ENCODE assay signal across 8 cellular contexts in the genomic region with DNA sequence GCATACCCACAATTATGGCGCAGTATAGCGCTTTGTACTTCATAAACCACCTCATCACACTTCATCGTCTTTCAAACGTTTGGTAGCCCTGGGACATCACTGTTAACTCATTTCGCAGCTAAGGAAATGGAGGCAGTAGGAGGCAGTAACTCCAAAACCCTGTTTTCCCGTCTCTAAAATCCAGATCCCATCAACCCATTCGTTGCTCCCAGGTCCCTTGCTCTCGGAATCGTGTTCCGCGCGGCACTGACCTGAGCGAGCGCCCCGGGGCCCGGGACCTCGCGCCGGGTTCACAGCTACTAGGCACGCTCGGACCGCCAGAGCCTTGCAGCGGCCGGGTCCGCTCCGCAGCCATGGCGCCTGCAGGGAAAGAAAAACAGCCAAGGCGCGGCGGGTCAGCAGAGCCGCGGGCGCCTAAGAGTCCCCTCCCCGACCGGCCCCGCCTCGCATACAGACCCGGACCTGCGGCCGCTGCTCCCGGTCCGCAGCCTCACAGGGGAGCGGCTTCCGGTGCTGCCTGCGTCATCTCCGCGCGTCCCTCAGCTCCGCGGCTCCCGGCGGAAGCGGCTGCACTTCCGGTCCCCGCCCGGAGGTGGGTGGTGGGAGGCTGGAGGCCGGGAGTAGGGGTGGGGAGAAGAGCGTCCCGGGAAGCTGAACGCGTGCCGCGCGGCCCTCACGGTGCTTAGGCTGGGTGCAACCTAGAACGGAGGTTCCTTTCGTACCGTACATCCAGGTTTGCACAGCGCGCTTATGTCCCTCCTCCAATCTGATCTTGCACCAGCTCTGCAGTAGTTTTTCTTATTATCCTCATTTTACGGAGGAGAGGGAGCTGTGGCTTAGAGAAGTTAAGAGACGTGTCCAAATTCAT. TPM values are rescaled to one million over a fixed set of nuclear protein-coding genes. Genes with fewer than 3 reads are reported as not detected.
DNase-seq lines count a peak whose midpoint lies in the region; ATAC-seq, FAIRE-seq and TF ChIP-seq lines count a peak whose summit lies in the region.

A gene with protein sequence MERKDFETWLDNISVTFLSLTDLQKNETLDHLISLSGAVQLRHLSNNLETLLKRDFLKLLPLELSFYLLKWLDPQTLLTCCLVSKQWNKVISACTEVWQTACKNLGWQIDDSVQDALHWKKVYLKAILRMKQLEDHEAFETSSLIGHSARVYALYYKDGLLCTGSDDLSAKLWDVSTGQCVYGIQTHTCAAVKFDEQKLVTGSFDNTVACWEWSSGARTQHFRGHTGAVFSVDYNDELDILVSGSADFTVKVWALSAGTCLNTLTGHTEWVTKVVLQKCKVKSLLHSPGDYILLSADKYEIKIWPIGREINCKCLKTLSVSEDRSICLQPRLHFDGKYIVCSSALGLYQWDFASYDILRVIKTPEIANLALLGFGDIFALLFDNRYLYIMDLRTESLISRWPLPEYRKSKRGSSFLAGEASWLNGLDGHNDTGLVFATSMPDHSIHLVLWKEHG (minus strand): TSS at position 519 of the 868 bp plus-strand sequence. CDS start 5,158 bp downstream, outside the sequence.

- H3K4me1 Mint-ChIP-seq in activated CD8-positive, alpha-beta memory T cell treated with anti-CD3 and anti-CD28 coated beads, Interleukin-2, amount 10 ng/mL, durations not matched to agents 7 days and 5 days = peaks cover 59% of the 10 kb centered on the region

- DNase-seq in CMK (ENCODE audit: low read depth) = peak; percentile 78
- peak; percentile 55 for DNase-seq in HS-5 (ENCODE audit: low read depth)
- peak; percentile 63 for DNase-seq in NOMO-1 treated with dmso at 0.1 percent for 144 hours (lab: John Stamatoyannopoulos, UW; ENCODE audit: unreplicated experiment)
- peak; percentile 93 for DNase-seq in activated CD8-positive, alpha-beta memory T cell treated with anti-CD3 and anti-CD28 coated beads, Interleukin-2, amount 10 ng/mL, durations not matched to agents 7 days and 5 days
- DNase-seq in H1 (ENCODE audit: low read depth in 1 of 2, low spot score in 2 of 2) = peak; percentile 78 to 91
- peak; percentile 93 for DNase-seq in mesenchymal stem cell
- DNase-seq in stimulated activated CD8-positive, alpha-beta memory T cell treated with anti-CD3 and anti-CD28 coated beads, Interleukin-12 subunit alpha, Interleukin-12 subunit beta, amount 100 ng/mL, for 24 hours (ENCODE audit: extremely low read depth) = peak; percentile 87

- H2BK12ac ChIP-seq in H1 (ENCODE audit: low read depth, low read length) (no peak within 1 kb of the TSS), mesenchymal stem cell (ENCODE audit: low read length in 2 of 2) (peak within 1 kb of the TSS in 1 of 2 experiments; percentile 57)

- H3K4me3 Mint-ChIP-seq in activated CD8-positive, alpha-beta memory T cell treated with anti-CD3 and anti-CD28 coated beads, Interleukin-2, amount 10 ng/mL, durations not matched to agents 7 days and 5 days = peak within 1 kb of the TSS; percentile 91

- H2BK5ac ChIP-seq in H1 (ENCODE audit: low read depth, low read length) (peak within 1 kb of the TSS; percentile 86), mesenchymal stem cell (ENCODE audit: low read depth, low read length, poor library complexity, severe bottlenecking) (peak within 1 kb of the TSS; percentile 39)

- CTCF ChIA-PET in activated CD8-positive, alpha-beta memory T cell treated with anti-CD3 and anti-CD28 coated beads, Interleukin-2, amount 10 ng/mL, durations not matched to agents 7 days and 5 days (lab: Charles Lee) = interaction anchor here (1.0 to 2.1 kb wide), 13 partner anchors 11 to 279 kb away, joined by 3 to 8 read pairs (median 3); a partner anchor contains a TSS
- CTCF ChIA-PET in H1 (lab: Charles Lee; ENCODE audit: partially characterized antibody) = interaction anchor here (1.2 to 1.5 kb wide), 2 partner anchors 40 to 69 kb away, joined by 3 read pairs; no protein-coding TSS in a partner anchor

- H4K8ac ChIP-seq in H1 (ENCODE audit: extremely low read depth, insufficient read depth, low read length) = peak within 1 kb of the TSS; percentile 97; the same call in 1 of the 2 replicates
- H4K8ac ChIP-seq in mesenchymal stem cell (ENCODE audit: low read length) = peak within 1 kb of the TSS; percentile 93

- H3K9ac ChIP-seq in H1 (replicated peaks in 1 of 4; ENCODE audit: extremely low read depth in 1 of 4, low read depth in 3 of 4, low read length in 3 of 4) = peak within 1 kb of the TSS; percentile 85 to 96 (median 91)
- peak within 1 kb of the TSS; percentile 97 for H3K9ac ChIP-seq in mesenchymal stem cell (ENCODE audit: low read length)

- H4K5ac ChIP-seq in H1 (ENCODE audit: insufficient read length, low read depth, low read length) = peak within 1 kb of the TSS; percentile 86

- H2AK5ac ChIP-seq in H1 (ENCODE audit: low read depth, low read length) (no peak within 1 kb of the TSS), mesenchymal stem cell (ENCODE audit: low read length, severe bottlenecking) (no peak within 1 kb of the TSS)

- H3K23me2 ChIP-seq in H1 (ENCODE audit: low read depth, low read length) = no peaks in the 10 kb centered on the region; the same call in 1 of the 2 replicates

- H4K20me1 ChIP-seq in H1 (replicated peaks in 1 of 2; ENCODE audit: control insufficient read depth in 1 of 2, insufficient read depth in 2 of 2, low read length in 2 of 2) = peaks cover 0 to 5% of the 10 kb centered on the region in 2 experiments

- peak within 1 kb of the TSS; percentile 60 for H3K56ac ChIP-seq in H1 (replicated peaks; ENCODE audit: insufficient read length, low read depth, low read length)

- peak; percentile 94 to 95 for TF ChIP-seq POLR2A in H1 (IDR thresholded peaks at IDR 0.05; ENCODE audit: control extremely low read depth in 1 of 2, low read depth in 2 of 2, low read length in 2 of 2)

- no peak for TF ChIP-seq RAD21 in H1 (IDR thresholded peaks at IDR 0.05 in 1 of 2, conservative IDR thresholded peaks at IDR 0.05 in 1 of 2; ENCODE audit: low read depth in 2 of 2, low read length in 2 of 2)

- H3K79me1 ChIP-seq in H1 (ENCODE audit: low read depth, low read length) (no peaks in the 10 kb centered on the region; the same call in 1 of the 2 replicates), mesenchymal stem cell (replicated peaks; ENCODE audit: low read length, poor library complexity, severe bottlenecking) (peaks cover 11% of the 10 kb centered on the region)

- H3K4me2 ChIP-seq in H1 (ENCODE audit: insufficient read depth in 1 of 2, low read depth in 2 of 2, low read length in 2 of 2) (peak within 1 kb of the TSS; percentile 79 to 86), mesenchymal stem cell (ENCODE audit: low read length, poor library complexity, severe bottlenecking) (peak within 1 kb of the TSS; percentile 83)

- H3K18ac ChIP-seq in H1 (ENCODE audit: extremely low read depth, low read length) (peak within 1 kb of the TSS; percentile 63; the same call in 1 of the 2 replicates), mesenchymal stem cell (ENCODE audit: low read depth in 1 of 2, low read length in 2 of 2) (peak within 1 kb of the TSS; percentile 71 to 82)

- H2BK20ac ChIP-seq in H1 (ENCODE audit: low read length) = no peak within 1 kb of the TSS

- no peak for TF ChIP-seq EP300 in H1 (IDR thresholded peaks at IDR 0.05; ENCODE audit: borderline replicate concordance in 1 of 2, low read depth in 2 of 2, low read length in 2 of 2)

- no peak within 1 kb of the TSS for H3K14ac ChIP-seq in H1 (ENCODE audit: insufficient read length)
- H3K14ac ChIP-seq in mesenchymal stem cell (ENCODE audit: low read length in 2 of 2) = peak within 1 kb of the TSS in 1 of 2 experiments; percentile 75

- H3K27ac Mint-ChIP-seq in activated CD8-positive, alpha-beta memory T cell treated with anti-CD3 and anti-CD28 coated beads, Interleukin-2, amount 10 ng/mL, durations not matched to agents 7 days and 5 days = peak within 1 kb of the TSS; percentile 91

- H3K4me3 ChIP-seq in H1 (ENCODE audit: extremely low read depth in 1 of 4, insufficient read depth in 2 of 4, low read depth in 3 of 4, low read length in 4 of 4) (peak within 1 kb of the TSS; percentile 87 to 99 (median 97)), mesenchymal stem cell (ENCODE audit: insufficient read depth in 1 of 2, low read depth in 1 of 2, low read length in 2 of 2) (peak within 1 kb of the TSS; percentile 85 to 98)

- no peaks in the 10 kb centered on the region for H3K9me3 ChIP-seq in H1 (ENCODE audit: insufficient read depth in 2 of 2, low read depth in 1 of 2, low read length in 1 of 2)
- H3K9me3 ChIP-seq in mesenchymal stem cell (ENCODE audit: control insufficient read depth, low read length) = no peaks in the 10 kb centered on the region

- no peak within 1 kb of the TSS for H3K23ac ChIP-seq in H1 (ENCODE audit: insufficient read length)
- peak within 1 kb of the TSS in 1 of 2 experiments; percentile 83 for H3K23ac ChIP-seq in mesenchymal stem cell (ENCODE audit: low read length in 2 of 2)

- H4K91ac ChIP-seq in H1 (replicated peaks; ENCODE audit: insufficient read length, low read length) (peak within 1 kb of the TSS; percentile 36), mesenchymal stem cell (ENCODE audit: low read length) (peak within 1 kb of the TSS; percentile 62)

- H3K27me3 ChIP-seq in H1 (replicated peaks in 1 of 4; ENCODE audit: control insufficient read depth in 3 of 4, extremely low read depth in 1 of 4, insufficient read depth in 3 of 4, low read length in 3 of 4) (no peaks in the 10 kb centered on the region), mesenchymal stem cell (ENCODE audit: control insufficient read depth in 1 of 2, insufficient read depth in 1 of 2, low read length in 2 of 2) (no peaks in the 10 kb centered on the region)

- peak within 1 kb of the TSS; percentile 50 for H2BK120ac ChIP-seq in H1 (replicated peaks; ENCODE audit: low read depth, low read length)
- no peak within 1 kb of the TSS for H2BK120ac ChIP-seq in mesenchymal stem cell (ENCODE audit: low read depth, low read length)

- no peaks in the 10 kb centered on the region for H3K9me3 Mint-ChIP-seq in activated CD8-positive, alpha-beta memory T cell treated with anti-CD3 and anti-CD28 coated beads, Interleukin-2, amount 10 ng/mL, durations not matched to agents 7 days and 5 days (ENCODE audit: low read depth)

- peak within 1 kb of the TSS; percentile 98 for H3K4ac ChIP-seq in H1 (replicated peaks; ENCODE audit: insufficient read length, low read depth, low read length)
- H3K4ac ChIP-seq in mesenchymal stem cell (ENCODE audit: low read depth in 1 of 2, low read length in 2 of 2) = peak within 1 kb of the TSS; percentile 51 to 98

- peaks cover 4 to 50% of the 10 kb centered on the region in 2 experiments for H3K79me2 ChIP-seq in H1 (ENCODE audit: control insufficient read depth in 1 of 2, insufficient read depth in 2 of 2, low read length in 2 of 2)

- 2% methylated on average over 48 of the region's 72 CpGs; no CpG with 5 or more reads in 1 of the 2 experiments for whole genome bisulfite sequencing in H1 (ENCODE audit: extremely low coverage in 1 of 2, insufficient coverage in 1 of 2, insufficient read length in 1 of 2, insufficient replicate concordance in 2 of 2, low coverage in 1 of 2, low lambda C conversion rate in 2 of 2, missing lambda C conversion rate in 1 of 2), 2 experiments
- WGBS in mesenchymal stem cell = under 1% methylated on average over 55 of the region's 72 CpGs

- peak in 1 of 3 experiments; percentile 6; a peak in 1 of 4 replicates for TF ChIP-seq CTCF in H1 (IDR thresholded peaks at IDR 0.05; ENCODE audit: control extremely low read depth in 1 of 3, insufficient read depth in 1 of 3, low read depth in 1 of 3, low read length in 3 of 3)

- H3K36me3 Mint-ChIP-seq in activated CD8-positive, alpha-beta memory T cell treated with anti-CD3 and anti-CD28 coated beads, Interleukin-2, amount 10 ng/mL, durations not matched to agents 7 days and 5 days = peaks cover 18% of the 10 kb centered on the region

- H3K27ac ChIP-seq in H1 (ENCODE audit: low read depth, low read length) (peak within 1 kb of the TSS; percentile 79), mesenchymal stem cell (ENCODE audit: low read length, poor library complexity, severe bottlenecking) (peak within 1 kb of the TSS; percentile 67)

- POLR2A ChIA-PET in H1 (lab: Charles Lee; ENCODE audit: partially characterized antibody) = interaction anchor here (0.6 to 2.5 kb wide), 28 partner anchors 8 to 226 kb away, joined by 3 to 19 read pairs (median 5); a partner anchor contains a TSS

- no peaks in the 10 kb centered on the region; a peak in 1 of 7 replicates for H3K4me1 ChIP-seq in H1 (replicated peaks in 1 of 4; ENCODE audit: control insufficient read depth in 3 of 4, insufficient read depth in 4 of 4, low read length in 3 of 4)
- peaks cover 3% of the 10 kb centered on the region for H3K4me1 ChIP-seq in mesenchymal stem cell (ENCODE audit: control insufficient read depth, insufficient read depth, low read depth, low read length)

- peak; percentile 63 for ATAC-seq in GM19468 (IDR thresholded peaks at IDR 0.05; ENCODE audit: extremely low read depth, unreplicated experiment)
- ATAC-seq in activated CD8-positive, alpha-beta memory T cell treated with anti-CD3 and anti-CD28 coated beads, Interleukin-2, amount 10 ng/mL, durations not matched to agents 7 days and 5 days = peak; percentile 94

- FAIRE-seq in H1 (lab: Jason Lieb, UNC) = no peak

- peak within 1 kb of the TSS; percentile 86 for H2AFZ ChIP-seq in H1 (ENCODE audit: low read length)
- peak within 1 kb of the TSS; percentile 80 for H2AFZ ChIP-seq in mesenchymal stem cell (ENCODE audit: low read depth, low read length)

- H3K27me3 Mint-ChIP-seq in activated CD8-positive, alpha-beta memory T cell treated with anti-CD3 and anti-CD28 coated beads, Interleukin-2, amount 10 ng/mL, durations not matched to agents 7 days and 5 days = no peaks in the 10 kb centered on the region

- no peak within 1 kb of the TSS for H2BK15ac ChIP-seq in H1 (ENCODE audit: low read length)
- H2BK15ac ChIP-seq in mesenchymal stem cell (ENCODE audit: low read depth, poor library complexity, severe bottlenecking) = peak within 1 kb of the TSS; percentile 73

- H3K36me3 ChIP-seq in H1 (ENCODE audit: control insufficient read depth in 2 of 4, insufficient read depth in 4 of 4, low read length in 3 of 4) (peaks cover 2 to 10% (median 5%) of the 10 kb centered on the region in 4 experiments; a peak in 6 of 8 replicates), mesenchymal stem cell (ENCODE audit: control insufficient read depth in 1 of 2, insufficient read depth in 2 of 2, low read depth in 1 of 2, low read length in 2 of 2) (peaks cover 0 to 22% of the 10 kb centered on the region in 2 experiments)

RNA-seq across cellular contexts. Expression of the gene that starts here (rescaled TPM):
- 10 to 100 TPM; 82.2 to 88.3 TPM for total RNA-seq in activated CD8-positive, alpha-beta memory T cell treated with anti-CD3 and anti-CD28 coated beads, Interleukin-2, amount 10 ng/mL, durations not matched to agents 7 days and 5 days
- 60.2 and 65.3 TPM in 2 replicates for total RNA-seq in H1 (2021; fragmentation: NEBNext Ultra II Directional; extraction: Animal tissue kit (Norgen Biotek cat#: 25700))
- 17.5 and 19.2 TPM in 2 replicates for polyA plus RNA-seq in H1 (2011; rRNA removed)
- polyA plus RNA-seq in H1 (2011; cell fraction: cytosol; rRNA removed) = 28.3 TPM
- polyA plus RNA-seq in H1 (2011; cell fraction: nucleus; rRNA removed) = 17.3 TPM
- 23.6 to 35.1 TPM (median 27.4 TPM) in 4 replicates for polyA plus RNA-seq in H1 (2012, experiment 1 of 2)
- 5.0 TPM for polyA plus RNA-seq in H1 (2012, experiment 2 of 2)
- 18.8 TPM for polyA plus RNA-seq in H1 (2013, experiment 1 of 2)
- polyA plus RNA-seq in H1 (2013, experiment 2 of 2) = 19.9 TPM
- polyA minus RNA-seq in H1 (2011; rRNA and poly(A)+ RNA removed) = 66.5 and 79.3 TPM in 2 replicates
- polyA minus RNA-seq in H1 (2011; cell fraction: cytosol; rRNA and poly(A)+ RNA removed) = 24.1 TPM
- 30.6 TPM for polyA minus RNA-seq in H1 (2011; cell fraction: nucleus; rRNA and poly(A)+ RNA removed)
- polyA plus RNA-seq in mesenchymal stem cell (2013, experiment 1 of 2) = 32.7 TPM
- polyA plus RNA-seq in mesenchymal stem cell (2013, experiment 2 of 2) = 31.5 TPM

Comparison
In these comparisons a context has a peak if more than half of its experiments do, and no peak if none do; other contexts are left out.
1. Peak in every context shown above with its lines: DNase-seq, ATAC-seq, H3K4me3 ChIP-seq and H3K27ac ChIP-seq.